ENCODE assay signal across 11 cellular contexts in the genomic region with DNA sequence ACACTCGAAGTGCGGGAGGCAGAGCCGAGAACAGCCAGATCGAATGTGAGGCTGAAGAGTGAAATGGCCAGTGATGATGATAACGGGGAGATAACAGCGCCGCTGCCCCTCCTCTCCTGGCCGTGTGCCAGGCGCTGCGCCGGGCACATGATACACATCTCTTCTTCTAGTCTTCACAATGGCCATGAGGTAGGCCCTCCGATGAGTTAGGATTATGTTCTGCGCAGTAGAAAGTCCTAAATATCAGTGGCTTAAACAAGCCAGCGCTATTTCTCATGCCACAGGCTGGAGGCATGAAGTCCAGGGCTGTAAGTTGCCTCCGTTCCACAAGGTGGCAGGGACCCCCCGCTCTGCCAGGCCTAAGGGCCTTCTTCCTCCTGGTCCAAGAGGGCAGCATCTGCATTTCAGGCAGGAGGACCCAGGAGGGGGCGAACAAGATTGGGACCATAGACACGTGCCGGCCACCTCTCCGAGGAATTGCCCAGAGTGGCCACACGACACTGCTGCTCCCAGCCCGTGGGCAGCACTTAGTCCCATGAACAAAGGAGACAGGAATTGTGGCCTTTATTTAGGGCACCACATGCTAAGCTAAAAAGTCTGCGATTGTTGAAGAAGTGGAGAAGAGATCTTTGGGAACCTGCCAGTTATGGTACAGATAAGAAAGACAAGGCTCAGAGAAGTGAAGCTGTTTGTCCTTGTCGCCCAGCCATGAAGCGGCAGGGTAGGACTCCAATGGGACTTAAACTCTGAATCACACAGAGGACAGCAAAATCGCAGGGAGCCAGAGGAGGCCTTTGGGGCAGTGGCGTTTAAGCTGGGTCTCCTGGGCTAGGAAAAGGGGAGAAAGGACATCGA. TPM values are rescaled to one million over a fixed set of nuclear protein-coding genes. Genes with fewer than 3 reads are reported as not detected.
DNase-seq lines count a peak whose midpoint lies in the region; ATAC-seq and TF ChIP-seq lines count a peak whose summit lies in the region.
"Had no signal": no experiment of that assay in that cellular context is flagged by ENCODE, and none has a peak within 500 bp of the region (broad histone marks: within the 10 kb centered on the region; RNA-seq: fewer than 3 reads in every experiment).

No MANE protein-coding gene starts in this region.

- POLR2A ChIA-PET in AG04450 (lab: Yijun Ruan, JAX) = no interaction called here
- POLR2A ChIA-PET in GM10248 (lab: Yijun Ruan, JAX) = no interaction called here
- POLR2A ChIA-PET in SK-N-SH (lab: Yijun Ruan, JAX) = interaction anchor here (0.6 to 0.9 kb wide), 3 partner anchors 10 to 96 kb away, joined by 3 to 4 read pairs (median 3); a partner anchor contains a TSS
- POLR2A ChIA-PET in CD8-positive, alpha-beta memory T cell (lab: Charles Lee) = no interaction called here

- no peak overlapping the region for H3K4me3 ChIP-seq in AG04450 (ENCODE audit: low read depth, low read length)
- no peak overlapping the region for H3K4me3 ChIP-seq in SK-N-SH (ENCODE audit: low read depth in 2 of 2, low read length in 1 of 2)
- no peak overlapping the region for H3K4me3 ChIP-seq in right atrium auricular region
- H3K4me3 ChIP-seq in CD8-positive, alpha-beta memory T cell (ENCODE audit: low read length) = no peak overlapping the region

- WGBS in SK-N-SH (ENCODE audit: low lambda C conversion rate) = 71% methylated on average over 28 of the region's 28 CpGs

- H3K4me1 Mint-ChIP-seq in CD8-positive, alpha-beta memory T cell = peaks cover 5 to 7% (median 6%) of the 10 kb centered on the region in 3 donors
- H3K4me1 Mint-ChIP-seq in activated T-helper 1 cell treated with anti-CD3 and anti-CD28 coated beads, Interleukin-12 subunit alpha, Interleukin-12 subunit beta, Interleukin-2, Interleukin-4 antibody, amounts not matched to agents 30 ng/mL and 10 ng/mL and 1 ng/mL, durations not matched to agents 14 hours and 24 hours and 36 hours (ENCODE audit: low read depth) = peaks cover 9% of the 10 kb centered on the region

- H3K4me3 Mint-ChIP-seq in CD8-positive, alpha-beta memory T cell = no peak overlapping the region
- H3K4me3 Mint-ChIP-seq in activated T-helper 1 cell treated with anti-CD3 and anti-CD28 coated beads, Interleukin-12 subunit alpha, Interleukin-12 subunit beta, Interleukin-2, Interleukin-4 antibody, amounts not matched to agents 30 ng/mL and 10 ng/mL and 1 ng/mL, durations not matched to agents 14 hours and 24 hours and 36 hours = no peak overlapping the region
- H3K4me3 Mint-ChIP-seq: nephron had no signal

- CTCF ChIA-PET in AG04450 (lab: Charles Lee) (no interaction called here), GM10248 (lab: Yijun Ruan, JAX) (interaction anchor here (1.2 kb wide), 1 partner anchor 79 kb away, joined by 3 read pairs; no protein-coding TSS in a partner anchor), SK-N-SH (lab: Yijun Ruan, JAX) (interaction anchor here (0.6 to 1.3 kb wide), 6 partner anchors 12 to 237 kb away, joined by 3 to 4 read pairs (median 4); no protein-coding TSS in a partner anchor)
- CTCF ChIA-PET in CD8-positive, alpha-beta memory T cell (lab: Charles Lee) = no interaction called here

- no peaks in the 10 kb centered on the region for H3K27me3 ChIP-seq in AG04450 (ENCODE audit: control insufficient read depth, insufficient read depth, low read length)
- no peaks in the 10 kb centered on the region for H3K27me3 ChIP-seq in SK-N-SH (ENCODE audit: insufficient read depth)
- H3K27me3 ChIP-seq in right atrium auricular region = no peaks in the 10 kb centered on the region
- H3K27me3 ChIP-seq in CD8-positive, alpha-beta memory T cell (ENCODE audit: insufficient read depth, low read length, poor library complexity, severe bottlenecking) = no peaks in the 10 kb centered on the region
- H3K27me3 ChIP-seq: tibial artery had no signal

- no peak overlapping the region for H2AFZ ChIP-seq in SK-N-SH (ENCODE audit: low read depth)

- TF ChIP-seq EP300 in SK-N-SH (IDR thresholded peaks at IDR 0.05; ENCODE audit: borderline replicate concordance in 1 of 2, low read depth in 1 of 2, low read length in 1 of 2) = peak in 1 of 2 experiments; percentile 21; a peak in 1 of 4 replicates

- H3K9me3 Mint-ChIP-seq in CD8-positive, alpha-beta memory T cell = no peaks in the 10 kb centered on the region
- H3K9me3 Mint-ChIP-seq in activated T-helper 1 cell treated with anti-CD3 and anti-CD28 coated beads, Interleukin-12 subunit alpha, Interleukin-12 subunit beta, Interleukin-2, Interleukin-4 antibody, amounts not matched to agents 30 ng/mL and 10 ng/mL and 1 ng/mL, durations not matched to agents 14 hours and 24 hours and 36 hours = no peaks in the 10 kb centered on the region
- H3K9me3 Mint-ChIP-seq: nephron had no signal

- H3K27me3 Mint-ChIP-seq in CD8-positive, alpha-beta memory T cell = no peaks in the 10 kb centered on the region
- peaks cover 2% of the 10 kb centered on the region for H3K27me3 Mint-ChIP-seq in activated T-helper 1 cell treated with anti-CD3 and anti-CD28 coated beads, Interleukin-12 subunit alpha, Interleukin-12 subunit beta, Interleukin-2, Interleukin-4 antibody, amounts not matched to agents 30 ng/mL and 10 ng/mL and 1 ng/mL, durations not matched to agents 14 hours and 24 hours and 36 hours (ENCODE audit: insufficient read depth)

- H3K9me2 ChIP-seq in SK-N-SH = no peaks in the 10 kb centered on the region

- peak overlapping the region in 2 of 8 donors; percentile 26 to 47 for H3K27ac Mint-ChIP-seq in CD8-positive, alpha-beta memory T cell
- H3K27ac Mint-ChIP-seq in activated T-helper 1 cell treated with anti-CD3 and anti-CD28 coated beads, Interleukin-12 subunit alpha, Interleukin-12 subunit beta, Interleukin-2, Interleukin-4 antibody, amounts not matched to agents 30 ng/mL and 10 ng/mL and 1 ng/mL, durations not matched to agents 14 hours and 24 hours and 36 hours = no peak overlapping the region
- H3K27ac Mint-ChIP-seq: nephron had no signal

- no peaks in the 10 kb centered on the region for H3F3A ChIP-seq in SK-N-SH (replicated peaks; ENCODE audit: insufficient read depth)

- no peak overlapping the region for H3K9ac ChIP-seq in SK-N-SH

- no peak for ATAC-seq in GM19324 (IDR thresholded peaks at IDR 0.05; ENCODE audit: low FRiP score, unreplicated experiment)

- H3K36me3 Mint-ChIP-seq in CD8-positive, alpha-beta memory T cell = no peaks in the 10 kb centered on the region
- no peaks in the 10 kb centered on the region for H3K36me3 Mint-ChIP-seq in activated T-helper 1 cell treated with anti-CD3 and anti-CD28 coated beads, Interleukin-12 subunit alpha, Interleukin-12 subunit beta, Interleukin-2, Interleukin-4 antibody, amounts not matched to agents 30 ng/mL and 10 ng/mL and 1 ng/mL, durations not matched to agents 14 hours and 24 hours and 36 hours (ENCODE audit: low read depth)

- H3K36me3 ChIP-seq in SK-N-SH (replicated peaks in 1 of 2; ENCODE audit: control insufficient read depth in 1 of 2, insufficient read depth in 2 of 2, low read length in 1 of 2) (no peaks in the 10 kb centered on the region), right atrium auricular region (no peaks in the 10 kb centered on the region)
- no peaks in the 10 kb centered on the region for H3K36me3 ChIP-seq in CD8-positive, alpha-beta memory T cell (ENCODE audit: insufficient read depth, low read length)
- H3K36me3 ChIP-seq: tibial artery had no signal

- no peaks in the 10 kb centered on the region for H3K79me2 ChIP-seq in SK-N-SH (ENCODE audit: insufficient read depth)

- no peak for DNase-seq in AG04450 (ENCODE audit: low read depth, low spot score)
- no peak for DNase-seq in GM10248 (ENCODE audit: extremely low spot score)
- DNase-seq in SK-N-SH = peak; percentile 72
- DNase-seq in right atrium auricular region (ENCODE audit: low spot score) = no peak
- DNase-seq in CD8-positive, alpha-beta memory T cell = no peak
- no peak for DNase-seq in activated T-helper 1 cell treated with anti-CD3 and anti-CD28 coated beads, Interleukin-12 subunit alpha, Interleukin-12 subunit beta, Interleukin-2, Interleukin-4 antibody, amounts not matched to agents 30 ng/mL and 10 ng/mL and 1 ng/mL, durations not matched to agents 14 hours and 24 hours and 36 hours (ENCODE audit: low spot score)
- DNase-seq in foreskin melanocyte = no peak
- DNase-seq: NCI-H1694 treated with DMSO at 0.1 percent for 48 hours had no signal

- H3K9me3 ChIP-seq in AG04450 (ENCODE audit: control insufficient read depth, insufficient read depth, low read length) (no peaks in the 10 kb centered on the region; the same call in 1 of the 2 replicates), SK-N-SH (no peaks in the 10 kb centered on the region), right atrium auricular region (no peaks in the 10 kb centered on the region)
- H3K9me3 ChIP-seq in CD8-positive, alpha-beta memory T cell (ENCODE audit: low read length) = no peaks in the 10 kb centered on the region
- H3K9me3 ChIP-seq: tibial artery had no signal

- TF ChIP-seq CTCF in AG04450 (IDR thresholded peaks at IDR 0.05; ENCODE audit: low read depth, low read length) = peak; percentile 4; the same call in 1 of the 2 replicates
- peak; percentile 12 for TF ChIP-seq CTCF in GM10248 (IDR thresholded peaks at IDR 0.05; ENCODE audit: control extremely low read depth, extremely low read depth, low read depth, missing control alignments)
- TF ChIP-seq CTCF in SK-N-SH (IDR thresholded peaks at IDR 0.05) = peak; percentile 29; the same call in 1 of the 2 replicates
- TF ChIP-seq CTCF in right atrium auricular region (IDR thresholded peaks at IDR 0.05) = peak in 1 of 2 donors; percentile 57

- H3K27ac ChIP-seq in AG04450 (ENCODE audit: low read depth, low read length) (no peak overlapping the region), SK-N-SH (ENCODE audit: low read depth in 2 of 2, low read length in 1 of 2) (peak overlapping the region in 1 of 2 experiments; percentile 70; a peak in 2 of 4 replicates), right atrium auricular region (peak overlapping the region; percentile 60 to 64)
- H3K27ac ChIP-seq in CD8-positive, alpha-beta memory T cell (ENCODE audit: low read depth, low read length) = no peak overlapping the region

- H3K4me1 ChIP-seq in SK-N-SH (ENCODE audit: control insufficient read depth in 1 of 2, insufficient read depth in 2 of 2, low read depth in 1 of 2, low read length in 1 of 2) (peaks cover 0 to 13% of the 10 kb centered on the region in 2 experiments; a peak in 1 of 4 replicates), right atrium auricular region (peaks cover 0 to 33% of the 10 kb centered on the region in 2 donors)
- H3K4me1 ChIP-seq in CD8-positive, alpha-beta memory T cell (ENCODE audit: insufficient read depth, low read length) = peaks cover 6% of the 10 kb centered on the region

- TF ChIP-seq RAD21 in SK-N-SH (IDR thresholded peaks at IDR 0.05; ENCODE audit: low read length) = peak; percentile 39; the same call in 1 of the 2 replicates

- no peak overlapping the region for H3K4me2 ChIP-seq in SK-N-SH

- intact Hi-C loops in activated T-helper 1 cell treated with anti-CD3 and anti-CD28 coated beads, Interleukin-12 subunit alpha, Interleukin-12 subunit beta, Interleukin-2, Interleukin-4 antibody, amounts not matched to agents 30 ng/mL and 10 ng/mL and 1 ng/mL, durations not matched to agents 14 hours and 24 hours and 36 hours (cut with micrococcal nuclease) = no loop called here

- H4K20me1 ChIP-seq in SK-N-SH (ENCODE audit: insufficient read depth) = no peaks in the 10 kb centered on the region

RNA-seq across cellular contexts. Expression of a gene that starts 10.9 kb away (rescaled TPM):
- polyA plus RNA-seq in AG04450 (2011; rRNA removed) (6.5 and 6.9 TPM in 2 replicates), SK-N-SH (2012; rRNA removed) (0.03 TPM in 2 replicates)
- 3.0 and 3.3 TPM in 2 replicates for polyA minus RNA-seq in AG04450 (2011; rRNA and poly(A)+ RNA removed)
- polyA plus RNA-seq in SK-N-SH (2012; cell fraction: cytosol; rRNA removed) = 0.03 and 0.10 TPM in 2 replicates
- polyA plus RNA-seq in SK-N-SH (2012; cell fraction: nucleus; rRNA removed) = 0.09 TPM in 1 of 2 replicates, not detected in the other
- 10 to 100 TPM; 21.7 to 24.1 TPM for total RNA-seq in right atrium auricular region
- total RNA-seq in CD8-positive, alpha-beta memory T cell = 10 to 100 TPM; 18.5 to 20.2 TPM
- polyA plus RNA-seq in CD8-positive, alpha-beta memory T cell = 17.6 TPM
- 13.8 and 16.7 TPM in 2 replicates for total RNA-seq in activated T-helper 1 cell treated with anti-CD3 and anti-CD28 coated beads, Interleukin-12 subunit alpha, Interleukin-12 subunit beta, Interleukin-2, Interleukin-4 antibody, amounts not matched to agents 30 ng/mL and 10 ng/mL and 1 ng/mL, durations not matched to agents 14 hours and 24 hours and 36 hours

RNA-seq across cellular contexts. Expression of a gene that starts 42.9 kb away (rescaled TPM):
- polyA plus RNA-seq in AG04450 (2011; rRNA removed) (112 and 167 TPM in 2 replicates), SK-N-SH (2012; rRNA removed) (62.0 and 74.3 TPM in 2 replicates)
- polyA minus RNA-seq in AG04450 (2011; rRNA and poly(A)+ RNA removed) = 66.0 and 90.2 TPM in 2 replicates
- 90.5 and 111 TPM in 2 replicates for polyA plus RNA-seq in SK-N-SH (2012; cell fraction: cytosol; rRNA removed)
- polyA plus RNA-seq in SK-N-SH (2012; cell fraction: nucleus; rRNA removed) = 34.3 and 68.3 TPM in 2 replicates
- 100 to 1,000 TPM in 1 of 2 donors, 10 to 100 TPM in 1; 99.5 to 199 TPM for total RNA-seq in right atrium auricular region
- total RNA-seq in CD8-positive, alpha-beta memory T cell = 100 to 1,000 TPM; 242 to 249 TPM
- polyA plus RNA-seq in CD8-positive, alpha-beta memory T cell = 130 TPM
- 449 and 469 TPM in 2 replicates for total RNA-seq in activated T-helper 1 cell treated with anti-CD3 and anti-CD28 coated beads, Interleukin-12 subunit alpha, Interleukin-12 subunit beta, Interleukin-2, Interleukin-4 antibody, amounts not matched to agents 30 ng/mL and 10 ng/mL and 1 ng/mL, durations not matched to agents 14 hours and 24 hours and 36 hours

Comparison
In these comparisons a context has a peak if more than half of its experiments do, and no peak if none do; other contexts are left out.
1. H3K27ac ChIP-seq: peak in right atrium auricular region (2 of 2); none in AG04450 (single experiment) and CD8-positive, alpha-beta memory T cell (single experiment).
2. CTCF ChIA-PET loops: an anchor here in GM10248 (1.2 kb wide) and SK-N-SH (0.6 to 1.3 kb wide); none called in AG04450 and CD8-positive, alpha-beta memory T cell.